Comparison of ENCODE assay signal across 8 cellular contexts in genomic region chr6:7589221-7589620, GRCh38. TPM values are rescaled to one million over a fixed set of nuclear protein-coding genes. Genes with fewer than 3 reads are reported as not detected.
DNase-seq lines count a peak whose midpoint lies in the region; ATAC-seq and TF ChIP-seq lines count a peak whose summit lies in the region.

No MANE protein-coding gene starts in this region.

- CTCF ChIA-PET in Caco-2 (lab: Charles Lee): no interaction called here

- H3K4me1 Mint-ChIP-seq in Caco-2 (ENCODE audit: low read depth, unreplicated experiment) (peaks cover 48% of the 10 kb centered on the region), chondrocyte (ENCODE audit: low read depth) (peaks cover 70% of the 10 kb centered on the region)

- no peaks in the 10 kb centered on the region for H3K9me2 ChIP-seq in MM.1S (replicated peaks; ENCODE audit: insufficient read depth, low read length)

- H3K27ac Mint-ChIP-seq in Caco-2 (ENCODE audit: unreplicated experiment) (peak overlapping the region; percentile 90), chondrocyte (ENCODE audit: unreplicated experiment) (peak overlapping the region; percentile 87)

- no TSS peak for BruUV-seq in Caco-2 (replicated peaks; lab: Mats Ljungman, UMichigan)

- H3K36me3 Mint-ChIP-seq in Caco-2 (ENCODE audit: insufficient read depth, unreplicated experiment): peaks cover 62% of the 10 kb centered on the region
- peaks cover 23% of the 10 kb centered on the region for H3K36me3 Mint-ChIP-seq in chondrocyte (ENCODE audit: low read depth)

- no peak overlapping the region for H3K27ac ChIP-seq in MM.1S (ENCODE audit: low read length)

- peak overlapping the region; percentile 64 for H3K4me2 ChIP-seq in MM.1S (ENCODE audit: low read depth, low read length)

- H2AFZ ChIP-seq in MM.1S (ENCODE audit: low read length) (peak overlapping the region; percentile 96; the same call in 1 of the 2 replicates), neuron (ENCODE audit: low read depth, low read length) (peak overlapping the region; percentile 98)

- DNase-seq in Caco-2 (no peak), MM.1S (no peak), chondrocyte (ENCODE audit: low spot score) (no peak), mesenteric fat pad (ENCODE audit: low spot score) (no peak)
- no peak for DNase-seq in stimulated activated CD4-positive, alpha-beta T cell treated with anti-CD3 and anti-CD28 coated beads, Interleukin-4, amount 100 ng/mL, for 4 hours

- ATAC-seq in GM21360 (IDR thresholded peaks at IDR 0.05; ENCODE audit: unreplicated experiment): no peak
- no peak for ATAC-seq in HG02970 (IDR thresholded peaks at IDR 0.05; ENCODE audit: low FRiP score, unreplicated experiment)

- no peak for TF ChIP-seq CTCF in Caco-2 (IDR thresholded peaks at IDR 0.05; ENCODE audit: insufficient read depth in 1 of 2, low read depth in 1 of 2, low read length in 1 of 2, severe bottlenecking in 1 of 2, unreplicated experiment in 1 of 2)
- TF ChIP-seq CTCF in MM.1S (IDR thresholded peaks at IDR 0.05; ENCODE audit: low read length): no peak
- TF ChIP-seq CTCF in chondrocyte (IDR thresholded peaks at IDR 0.05): no peak

- H3K9me3 ChIP-seq in Caco-2 (no peaks in the 10 kb centered on the region), MM.1S (replicated peaks; ENCODE audit: insufficient read depth, low read length) (no peaks in the 10 kb centered on the region), neuron (ENCODE audit: low read length) (no peaks in the 10 kb centered on the region)

- H3K9ac ChIP-seq in MM.1S (ENCODE audit: low read length): no peak overlapping the region; the same call in 1 of the 2 replicates

- no peaks in the 10 kb centered on the region for H3K9me3 Mint-ChIP-seq in Caco-2 (ENCODE audit: unreplicated experiment)
- H3K9me3 Mint-ChIP-seq in chondrocyte (ENCODE audit: low read depth): no peaks in the 10 kb centered on the region

- peaks cover 28% of the 10 kb centered on the region for H3K4me1 ChIP-seq in Caco-2
- peaks cover 5% of the 10 kb centered on the region; the same call in 1 of the 2 replicates for H3K4me1 ChIP-seq in MM.1S (ENCODE audit: low read length)
- H3K4me1 ChIP-seq in neuron (ENCODE audit: insufficient read depth, low read length): peaks cover 6% of the 10 kb centered on the region

- H3K36me3 ChIP-seq in Caco-2 (ENCODE audit: control insufficient read depth, insufficient read depth, low read length): peaks cover 1% of the 10 kb centered on the region
- peaks cover 2% of the 10 kb centered on the region; the same call in 1 of the 2 replicates for H3K36me3 ChIP-seq in MM.1S (replicated peaks; ENCODE audit: insufficient read depth, low read length)
- peaks cover 7% of the 10 kb centered on the region for H3K36me3 ChIP-seq in neuron (ENCODE audit: insufficient read depth, low read length)

- intact Hi-C loops in Caco-2 (cut with micrococcal nuclease; ENCODE audit: unreplicated experiment): no loop called here

- H3K79me2 ChIP-seq in MM.1S (ENCODE audit: low read length): peaks cover 32% of the 10 kb centered on the region

- peak overlapping the region; percentile 87 for H3K4me3 Mint-ChIP-seq in Caco-2 (ENCODE audit: unreplicated experiment)
- peak overlapping the region; percentile 96 for H3K4me3 Mint-ChIP-seq in chondrocyte (ENCODE audit: unreplicated experiment)

- H3K27me3 ChIP-seq in Caco-2 (replicated peaks; ENCODE audit: control insufficient read depth, insufficient read depth, low read length) (no peaks in the 10 kb centered on the region), MM.1S (replicated peaks; ENCODE audit: insufficient read depth, low read length) (no peaks in the 10 kb centered on the region), neuron (ENCODE audit: insufficient read depth, low read length) (peaks cover 8% of the 10 kb centered on the region)

- H3K4me3 ChIP-seq in Caco-2 (ENCODE audit: low read depth, low read length) (peak overlapping the region; percentile 92; the same call in 1 of the 2 replicates), MM.1S (ENCODE audit: low read length) (peak overlapping the region; percentile 92; the same call in 1 of the 2 replicates), neuron (ENCODE audit: low read length) (peak overlapping the region; percentile 70)

- H3F3A ChIP-seq in MM.1S (ENCODE audit: insufficient read depth, low read length): no peaks in the 10 kb centered on the region

- POLR2A ChIA-PET in Caco-2 (lab: Charles Lee): interaction anchor here (1.2 kb wide), 2 partner anchors 28 to 200 kb away, joined by 4 to 8 read pairs; partner anchors contain the start of genes CAGE1 and RIOK1

- H4K20me1 ChIP-seq in MM.1S (ENCODE audit: insufficient read depth, low read length): no peaks in the 10 kb centered on the region

- H3K27me3 Mint-ChIP-seq in Caco-2 (ENCODE audit: insufficient read depth, unreplicated experiment) (no peaks in the 10 kb centered on the region), chondrocyte (ENCODE audit: low read depth) (no peaks in the 10 kb centered on the region)

RNA-seq across cellular contexts. Expression of gene SNRNP48, which starts 0.8 kb away (rescaled TPM):
- total RNA-seq in Caco-2 (2022) (25.1 and 29.1 TPM in 2 replicates), chondrocyte (9.6 to 16.0 TPM (median 9.7 TPM) in 3 replicates), mesenteric fat pad (8.4 TPM)

RNA-seq across cellular contexts. Expression of gene DSP, which starts 47.8 kb away (rescaled TPM):
- total RNA-seq in Caco-2 (2022) (191 and 193 TPM in 2 replicates), chondrocyte (464 to 589 TPM (median 471 TPM) in 3 replicates), mesenteric fat pad (4.0 TPM)

Comparison
In these comparisons a context has a peak if more than half of its experiments do, and no peak if none do; other contexts are left out.
1. RNA of gene DSP, which starts 47.8 kb away (total RNA-seq): 464 to 589 TPM in chondrocyte and 191 to 193 TPM in Caco-2; 4.0 TPM in mesenteric fat pad (single experiment); every median in the first group is over 10 times any median in the second.
2. Peak in every context shown above with its lines, with median percentiles within 50 percentile points of each other: H3K4me3 ChIP-seq.